In genomic region chr13:82341116-82341515, GRCh38 we compare ENCODE assay signal across 30 cellular contexts.
"Had no signal": no experiment of that assay in that cellular context is flagged by ENCODE, and none has a peak within 500 bp of the region (broad histone marks: within the 10 kb centered on the region; RNA-seq: fewer than 3 reads in every experiment).

No MANE protein-coding gene starts in this region.

- H3K4me3 ChIP-seq: adrenal gland, body of pancreas, esophagus squamous epithelium, gastroesophageal sphincter, heart right ventricle, hepatocyte had no signal

- H3K4me1 ChIP-seq: adrenal gland, esophagus squamous epithelium, gastroesophageal sphincter, heart right ventricle had no signal

- H3K36me3 ChIP-seq: adrenal gland, esophagus squamous epithelium, gastroesophageal sphincter, heart right ventricle, WERI-Rb-1 had no signal

- FAIRE-seq: colon, endometrium, endothelial cell of umbilical vein had no signal

- ATAC-seq: activated CD4-positive, CD25-positive, alpha-beta regulatory T cell treated with anti-CD3 and anti-CD28 coated beads, Interleukin-2, amount 50 U/mL, for 24 hours; activated CD8-positive, alpha-beta T cell treated with anti-CD3 and anti-CD28 coated beads for 36 hours; activated T-cell treated with anti-CD3 and anti-CD28 coated beads, Interleukin-2, amount 50 U/mL, for 4 hours; activated T-helper 17 cell treated with anti-CD3 and anti-CD28 coated beads, Interleukin-2, amount 50 U/mL, for 72 hours; body of pancreas; gastroesophageal sphincter; heart right ventricle had no signal

- H3K27me3 ChIP-seq: adrenal gland, body of pancreas, esophagus squamous epithelium, gastroesophageal sphincter, heart right ventricle, hepatocyte had no signal

- H3K4me2 ChIP-seq: hepatocyte had no signal

- H3K79me2 ChIP-seq: hepatocyte had no signal

- DNase-seq: activated B cell treated with CpG ODN at 0.5 μM for 24 hours; activated CD4-positive, alpha-beta T cell treated with anti-CD3 and anti-CD28 coated beads for 48 hours; activated CD4-positive, alpha-beta T cell treated with anti-CD3 and anti-CD28 coated beads, Interleukin-2, amount 50 U/mL, for 1 hour; activated CD4-positive, alpha-beta T cell treated with anti-CD3 and anti-CD28 coated beads, Interleukin-2, amount 50 U/mL, for 48 hours; activated CD8-positive, alpha-beta memory T cell treated with anti-CD3 and anti-CD28 coated beads for 24 hours; activated CD8-positive, alpha-beta T cell treated with anti-CD3 and anti-CD28 coated beads for 36 hours; activated effector memory CD4-positive, alpha-beta T cell treated with Interleukin-2 at 50 U/mL for 16 hours; activated gamma-delta T cell treated with Interleukin-2 at 50 U/mL for 16 hours; activated naive CD4-positive, alpha-beta T cell treated with anti-CD3 and anti-CD28 coated beads, Interleukin-2, amount 50 U/mL, for 16 hours; activated naive CD4-positive, alpha-beta T cell treated with Interleukin-2 at 50 U/mL for 16 hours; activated T-cell treated with anti-CD3 and anti-CD28 coated beads, Interleukin-2, amount 50 U/mL, for 4 hours; adrenal gland; amygdala; aorta; body of pancreas; caudate nucleus; effector CD8-positive, alpha-beta T cell; esophagus squamous epithelium; foreskin melanocyte; heart right ventricle; T1000; WERI-Rb-1 had no signal

- H3K27ac ChIP-seq: adrenal gland, body of pancreas, epithelial cell of prostate, esophagus squamous epithelium, gastroesophageal sphincter, heart right ventricle, hepatocyte, WERI-Rb-1 had no signal

- H3K9me3 ChIP-seq: adrenal gland, body of pancreas, esophagus squamous epithelium, gastroesophageal sphincter, heart right ventricle had no signal

- H2AFZ ChIP-seq: hepatocyte had no signal
